Comparison of ENCODE assay signal across 1 cellular context in the genomic region with DNA sequence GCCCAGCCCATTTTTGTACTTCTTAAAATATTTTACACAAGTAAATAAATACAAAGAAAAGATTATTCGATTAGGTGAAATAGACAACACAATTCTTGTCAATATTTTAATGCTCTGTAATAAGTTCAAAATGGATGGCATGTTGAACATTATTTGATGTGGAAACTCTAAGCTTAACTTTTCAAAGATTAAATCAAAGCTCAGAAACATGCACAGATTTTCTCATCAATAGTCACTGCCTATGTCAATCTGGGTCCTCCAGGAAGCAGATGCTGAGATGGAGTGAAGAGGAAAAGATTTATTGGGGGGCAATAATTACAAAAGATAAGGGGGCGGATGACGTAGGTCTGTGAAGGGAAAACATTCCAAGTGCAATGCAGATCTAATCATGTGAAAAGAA.
TF ChIP-seq lines count a peak whose summit lies in the region.

No MANE protein-coding gene starts in this region.

TF ChIP-seq in A549, 52 proteins besides CTCF, POLR2A, EP300 and RAD21 (continued from another document):
- TF ChIP-seq CHD2 (IDR thresholded peaks at IDR 0.05; ENCODE audit: low read length, partially characterized antibody) (no peak), JUNB (IDR thresholded peaks at IDR 0.05) (no peak), HMGXB4 (CRISPR knock-in tag; IDR thresholded peaks at IDR 0.05; ENCODE audit: borderline replicate concordance) (no peak), ELK1 (IDR thresholded peaks at IDR 0.05; ENCODE audit: low read depth, low read length) (no peak), CHD4 (IDR thresholded peaks at IDR 0.05; ENCODE audit: borderline replicate concordance) (no peak), RNF2 (IDR thresholded peaks at IDR 0.05; ENCODE audit: borderline replicate concordance, low read depth) (no peak), TFCP2L1 (CRISPR knock-in tag; IDR thresholded peaks at IDR 0.05) (no peak), PHF8 (IDR thresholded peaks at IDR 0.05; ENCODE audit: borderline replicate concordance, low read depth) (no peak)
- TF ChIP-seq, protein P1, sequence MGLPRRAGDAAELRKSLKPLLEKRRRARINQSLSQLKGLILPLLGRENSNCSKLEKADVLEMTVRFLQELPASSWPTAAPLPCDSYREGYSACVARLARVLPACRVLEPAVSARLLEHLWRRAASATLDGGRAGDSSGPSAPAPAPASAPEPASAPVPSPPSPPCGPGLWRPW (IDR thresholded peaks at IDR 0.05) = no peak
